ENCODE assay signal across 25 cellular contexts in genomic region chr1:76015478-76016103, GRCh38. TPM values are rescaled to one million over a fixed set of nuclear protein-coding genes. Genes with fewer than 3 reads are reported as not detected.
"Had no signal": no experiment of that assay in that cellular context is flagged by ENCODE, and none has a peak within 500 bp of the region (broad histone marks: within the 10 kb centered on the region; RNA-seq: fewer than 3 reads in every experiment).

No MANE protein-coding gene starts in this region.

- H3K27me3 Mint-ChIP-seq: stimulated activated memory B cell treated with anti-CD40 and anti-IgM and Interleukin-4, amounts not matched to agents 10 μg/mL and 1 μg/mL and 100 μg/mL, for 72 hours; type B pancreatic cell had no signal

- H3K9me3 Mint-ChIP-seq: naive thymus-derived CD8-positive, alpha-beta T cell; type B pancreatic cell had no signal

- H3K4me3 Mint-ChIP-seq: naive thymus-derived CD8-positive, alpha-beta T cell; nephron progenitor cell; stimulated activated memory B cell treated with anti-CD40 and anti-IgM and Interleukin-4, amounts not matched to agents 10 μg/mL and 1 μg/mL and 100 μg/mL, for 72 hours; type B pancreatic cell had no signal

- H3K4me1 Mint-ChIP-seq: stimulated activated memory B cell treated with anti-CD40 and anti-IgM and Interleukin-4, amounts not matched to agents 10 μg/mL and 1 μg/mL and 100 μg/mL, for 72 hours had no signal

- DNase-seq: dorsolateral prefrontal cortex; effector CD4-positive, alpha-beta T cell; foreskin fibroblast; heart left ventricle; left cardiac atrium; left lung; naive thymus-derived CD8-positive, alpha-beta T cell; nephron progenitor cell; nucleus accumbens; sigmoid colon; spleen; stimulated activated CD4-positive, alpha-beta T cell treated with anti-CD3 and anti-CD28 coated beads, Interleukin-4, amount 100 ng/mL, for 4 hours; stimulated activated naive CD8-positive, alpha-beta T cell treated with anti-CD3 and anti-CD28 coated beads, Interleukin-15, Interleukin-2, amounts not matched to agents 100 U/mL and 50 U/mL, for 24 hours; substantia nigra; testis; tibial artery had no signal

- H3K27ac ChIP-seq: dorsolateral prefrontal cortex, epithelial cell of prostate, gastroesophageal sphincter, heart left ventricle, hepatocyte, left lung, prostate gland, right atrium auricular region, sigmoid colon, spleen, testis, tibial artery had no signal

- H3K9me3 ChIP-seq: gastroesophageal sphincter, heart left ventricle, left lung, prostate gland, right atrium auricular region, sigmoid colon, spleen, testis, tibial artery had no signal

- H3K4me2 ChIP-seq: hepatocyte had no signal

- H2AFZ ChIP-seq: hepatocyte had no signal

- H3K79me2 ChIP-seq: hepatocyte had no signal

- H3K36me3 Mint-ChIP-seq: stimulated activated memory B cell treated with anti-CD40 and anti-IgM and Interleukin-4, amounts not matched to agents 10 μg/mL and 1 μg/mL and 100 μg/mL, for 72 hours; type B pancreatic cell had no signal

- H3K4me1 ChIP-seq: gastroesophageal sphincter, heart left ventricle, left lung, prostate gland, right atrium auricular region, spleen, testis, tibial artery had no signal

- H3K27ac Mint-ChIP-seq: naive thymus-derived CD8-positive, alpha-beta T cell; nephron progenitor cell; stimulated activated memory B cell treated with anti-CD40 and anti-IgM and Interleukin-4, amounts not matched to agents 10 μg/mL and 1 μg/mL and 100 μg/mL, for 72 hours; type B pancreatic cell had no signal

- H3K36me3 ChIP-seq: gastroesophageal sphincter, heart left ventricle, left lung, prostate gland, right atrium auricular region, sigmoid colon, spleen, tibial artery had no signal

- H3K4me3 ChIP-seq: dorsolateral prefrontal cortex, gastroesophageal sphincter, heart left ventricle, hepatocyte, left lung, prostate gland, right atrium auricular region, sigmoid colon, spleen, testis, tibial artery had no signal

- ATAC-seq: esophagus mucosa; gastroesophageal sphincter; heart left ventricle; left cardiac atrium; left lung; naive thymus-derived CD8-positive, alpha-beta T cell; stimulated activated memory B cell treated with anti-CD40 and anti-IgM and Interleukin-4, amounts not matched to agents 10 μg/mL and 1 μg/mL and 100 μg/mL, for 72 hours; stimulated activated naive CD8-positive, alpha-beta T cell treated with anti-CD3 and anti-CD28 coated beads, Interleukin-15, Interleukin-2, amounts not matched to agents 100 U/mL and 50 U/mL, for 24 hours had no signal

- H3K27me3 ChIP-seq: dorsolateral prefrontal cortex, gastroesophageal sphincter, heart left ventricle, hepatocyte, left lung, right atrium auricular region, sigmoid colon, spleen, testis, tibial artery had no signal

RNA-seq across cellular contexts. Expression of gene ST6GALNAC3, which starts 59.0 kb away (rescaled TPM):
- total RNA-seq: myocyte had no signal
